26 cellular contexts compared by ENCODE assay signal in the genomic region with DNA sequence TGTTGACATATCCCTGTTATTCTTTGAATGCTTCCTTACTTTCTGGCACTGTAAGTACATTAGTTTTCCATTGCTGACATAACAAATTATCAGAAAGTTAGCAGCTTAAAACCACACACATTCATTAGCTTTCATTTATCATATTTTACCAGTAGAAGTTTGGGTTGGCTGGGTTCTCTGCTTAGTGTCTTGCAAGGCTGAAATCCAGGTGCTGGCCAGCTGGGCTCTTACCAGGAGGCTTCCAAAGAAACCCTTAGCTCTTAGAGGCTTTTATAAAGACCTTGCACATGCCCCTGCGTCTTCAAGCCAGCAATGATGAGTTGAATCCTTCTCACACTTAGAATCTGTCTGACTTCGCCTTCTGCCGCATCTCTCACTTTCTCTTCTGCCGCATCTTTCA.
DNase-seq lines count a peak whose midpoint lies in the region; ATAC-seq and TF ChIP-seq lines count a peak whose summit lies in the region.
"Had no signal": no experiment of that assay in that cellular context is flagged by ENCODE, and none has a peak within 500 bp of the region (broad histone marks: within the 10 kb centered on the region; RNA-seq: fewer than 3 reads in every experiment).

No MANE protein-coding gene starts in this region.

- H3K18ac ChIP-seq in IMR-90 (ENCODE audit: low read depth, low read length): no peak overlapping the region

- intact Hi-C loops in IMR-90 (cut with micrococcal nuclease): no loop called here
- intact Hi-C loops in testis (cut with DNase I; ENCODE audit: low total_unique reads): no loop called here

- no peak overlapping the region for H2AK9ac ChIP-seq in IMR-90 (replicated peaks; ENCODE audit: low read depth, low read length, poor library complexity)

- no peak overlapping the region for H2AK5ac ChIP-seq in IMR-90 (ENCODE audit: low read depth, low read length)

- H2BK120ac ChIP-seq in IMR-90 (ENCODE audit: low read depth, low read length): no peak overlapping the region

- dilution Hi-C loops in IMR-90 (cut with HindIII; ENCODE audit: low sequenced_read_pairs, unreplicated experiment): no loop called here

- TF ChIP-seq CTCF in IMR-90 (conservative IDR thresholded peaks at IDR 0.05; ENCODE audit: low read depth, low read length) (no peak), astrocyte of the spinal cord (IDR thresholded peaks at IDR 0.05; ENCODE audit: low read depth, low read length) (no peak), fibroblast of villous mesenchyme (IDR thresholded peaks at IDR 0.05; ENCODE audit: insufficient read depth, low read depth, low read length) (no peak), testis (IDR thresholded peaks at IDR 0.05) (no peak)

- no peak for TF ChIP-seq RAD21 in IMR-90 (IDR thresholded peaks at IDR 0.05; ENCODE audit: low read length)

- H4K8ac ChIP-seq in IMR-90 (ENCODE audit: low read depth in 2 of 2, low read length in 2 of 2): no peak overlapping the region

- BruUV-seq in IMR-90 (replicated peaks; lab: Mats Ljungman, UMichigan): no TSS peak

- POLR2A ChIA-PET in IMR-90 (lab: Charles Lee; ENCODE audit: unreplicated experiment): no interaction called here

- peaks cover 5 to 8% of the 10 kb centered on the region in 2 donors for H3K4me1 Mint-ChIP-seq in effector memory CD8-positive, alpha-beta T cell (ENCODE audit: low read depth in 2 of 2)
- peaks cover 8% of the 10 kb centered on the region for H3K4me1 Mint-ChIP-seq in activated T-cell treated with anti-CD3 and anti-CD28 coated beads, Interleukin-2, amount 50 U/mL, for 4 hours (ENCODE audit: low read depth)

- TF ChIP-seq POLR2A in IMR-90 (IDR thresholded peaks at IDR 0.05; ENCODE audit: low read depth, low read length) (no peak), testis (IDR thresholded peaks at IDR 0.05) (no peak)

- peaks cover 10% of the 10 kb centered on the region; the same call in 1 of the 2 replicates for H3K9me1 ChIP-seq in IMR-90 (ENCODE audit: insufficient read depth, low read length)

- peaks cover 7 to 35% of the 10 kb centered on the region in 2 experiments; a peak in 3 of 4 replicates for H3K79me1 ChIP-seq in IMR-90 (ENCODE audit: low read depth in 1 of 2, low read length in 2 of 2)

- DNase-seq in IMR-90 (peak; percentile 56), astrocyte of the spinal cord (ENCODE audit: low read depth, low spot score) (peak; percentile 66), fibroblast of villous mesenchyme (ENCODE audit: low read depth) (peak; percentile 81), testis (peak; percentile 49)
- DNase-seq in effector memory CD8-positive, alpha-beta T cell: no peak
- DNase-seq in activated T-cell treated with anti-CD3 and anti-CD28 coated beads, Interleukin-2, amount 50 U/mL, for 4 hours: no peak
- DNase-seq in activated CD4-positive, CD25-positive, alpha-beta regulatory T cell (lab: John Stamatoyannopoulos, UW): no peak
- DNase-seq: activated naive CD4-positive, alpha-beta T cell; activated T-cell treated with anti-CD3 and anti-CD28 coated beads, Interleukin-2, amount 50 U/mL, for 24 hours; amniotic stem cell; CD4-positive, CD25-positive, alpha-beta regulatory T cell; hippocampal formation; left ventricle myocardium inferior; NCI-H1092; NCI-H187; NCI-H2171 treated with DMSO at 0.1 percent for 48 hours; NCI-H524 treated with DMSO at 0.1 percent for 48 hours; Peyer's patch; right lobe of liver; stimulated activated CD4-positive, alpha-beta T cell treated with anti-CD3 and anti-CD28 coated beads, Interleukin-15, amount 100 ng/mL, for 24 hours; stimulated activated naive CD8-positive, alpha-beta T cell treated with anti-CD3 and anti-CD28 coated beads, Interleukin-15, Interleukin-2, amounts not matched to agents 100 U/mL and 50 U/mL, for 24 hours had no signal

- no peak overlapping the region; the same call in 1 of the 2 replicates for H3K23ac ChIP-seq in IMR-90 (ENCODE audit: low read depth, low read length)

- H3K56ac ChIP-seq in IMR-90 (ENCODE audit: extremely low read depth, insufficient read depth, low read length): no peak overlapping the region

- H3K27me3 ChIP-seq in IMR-90 (ENCODE audit: control insufficient read depth, insufficient read depth, low read length) (no peaks in the 10 kb centered on the region), testis (no peaks in the 10 kb centered on the region)
- H3K27me3 ChIP-seq: gastroesophageal sphincter, Peyer's patch, right lobe of liver, SJSA1 had no signal

- CTCF ChIA-PET in IMR-90 (lab: Yijun Ruan, JAX): no interaction called here

- H3K27ac Mint-ChIP-seq in effector memory CD8-positive, alpha-beta T cell: no peak overlapping the region
- H3K27ac Mint-ChIP-seq: activated T-cell treated with anti-CD3 and anti-CD28 coated beads, Interleukin-2, amount 50 U/mL, for 24 hours; CD4-positive, CD25-positive, alpha-beta regulatory T cell; natural killer cell treated with Interleukin-12 subunit alpha and Interleukin-12 subunit beta and Interleukin-15 and Interleukin-18, amount 100 ng/mL, for 72 hours had no signal

- no peaks in the 10 kb centered on the region for H3K9me3 ChIP-seq in IMR-90 (ENCODE audit: control insufficient read depth, insufficient read depth, low read length)
- no peaks in the 10 kb centered on the region for H3K9me3 ChIP-seq in testis
- H3K9me3 ChIP-seq: right lobe of liver had no signal

- no peak overlapping the region for H3K4me2 ChIP-seq in IMR-90 (ENCODE audit: low read depth, low read length)

- H3K9ac ChIP-seq in IMR-90 (ENCODE audit: low read depth, low read length): no peak overlapping the region

- H2AFZ ChIP-seq in IMR-90 (replicated peaks; ENCODE audit: low read length, poor library complexity): no peak overlapping the region

- H4K20me1 ChIP-seq in IMR-90 (ENCODE audit: insufficient read depth, low read length): peaks cover 7% of the 10 kb centered on the region; the same call in 1 of the 2 replicates

- H2BK20ac ChIP-seq in IMR-90 (ENCODE audit: low read depth, low read length): no peak overlapping the region

- in situ Hi-C loops in IMR-90 (cut with MboI; ENCODE audit: low sequenced_read_pairs): no loop called here
- in situ Hi-C loops in astrocyte of the spinal cord (cut with HindIII; ENCODE audit: low sequenced_read_pairs): no loop called here

- no peaks in the 10 kb centered on the region for H3K4me1 ChIP-seq in IMR-90 (ENCODE audit: control insufficient read depth, insufficient read depth, low read length)
- no peaks in the 10 kb centered on the region for H3K4me1 ChIP-seq in testis
- H3K4me1 ChIP-seq: Peyer's patch, right lobe of liver, SJSA1 had no signal

- H3K4me3 ChIP-seq in IMR-90 (ENCODE audit: insufficient read depth, low read depth, low read length) (no peak overlapping the region), astrocyte of the spinal cord (ENCODE audit: low read depth, low read length) (no peak overlapping the region), fibroblast of villous mesenchyme (ENCODE audit: low read depth, low read length) (no peak overlapping the region), testis (no peak overlapping the region)
- H3K4me3 ChIP-seq: gastroesophageal sphincter, left ventricle myocardium inferior, Peyer's patch, right lobe of liver, SJSA1 had no signal

- WGBS in IMR-90 (ENCODE audit: extremely low coverage in 2 of 2, insufficient read length in 1 of 2), 2 experiments: no CpG with 5 or more reads among the region's 4 CpGs
- 66 to 76% methylated on average over 4 of the region's 4 CpGs for WGBS in testis, 2 donors

- no peak overlapping the region for H3K4ac ChIP-seq in IMR-90 (ENCODE audit: low read depth, low read length)

- no peaks in the 10 kb centered on the region for H3K27me3 Mint-ChIP-seq in effector memory CD8-positive, alpha-beta T cell
- H3K27me3 Mint-ChIP-seq in activated T-cell treated with anti-CD3 and anti-CD28 coated beads, Interleukin-2, amount 50 U/mL, for 4 hours (ENCODE audit: low read depth): no peaks in the 10 kb centered on the region
- H3K27me3 Mint-ChIP-seq: activated T-cell treated with anti-CD3 and anti-CD28 coated beads, Interleukin-2, amount 50 U/mL, for 24 hours; CD4-positive, CD25-positive, alpha-beta regulatory T cell; natural killer cell treated with Interleukin-12 subunit alpha and Interleukin-12 subunit beta and Interleukin-15 and Interleukin-18, amount 100 ng/mL, for 72 hours had no signal

- no peak for ATAC-seq in IMR-90 (ENCODE audit: low read depth)
- ATAC-seq in effector memory CD8-positive, alpha-beta T cell (replicated peaks): no peak
- ATAC-seq in activated T-cell treated with anti-CD3 and anti-CD28 coated beads, Interleukin-2, amount 50 U/mL, for 4 hours: no peak
- ATAC-seq: gastroesophageal sphincter; HepG2; natural killer cell treated with Interleukin-12 subunit alpha and Interleukin-12 subunit beta and Interleukin-15 and Interleukin-18, amount 100 ng/mL, for 72 hours; right lobe of liver; stimulated activated naive CD8-positive, alpha-beta T cell treated with anti-CD3 and anti-CD28 coated beads, Interleukin-15, Interleukin-2, amounts not matched to agents 100 U/mL and 50 U/mL, for 24 hours had no signal

- H2BK15ac ChIP-seq in IMR-90 (ENCODE audit: low read depth, low read length): no peak overlapping the region

- H2BK5ac ChIP-seq in IMR-90 (ENCODE audit: low read depth, low read length, poor library complexity, severe bottlenecking): no peak overlapping the region

- H3K36me3 Mint-ChIP-seq in effector memory CD8-positive, alpha-beta T cell (ENCODE audit: insufficient read depth): peaks cover 6% of the 10 kb centered on the region
- H3K36me3 Mint-ChIP-seq in activated T-cell treated with anti-CD3 and anti-CD28 coated beads, Interleukin-2, amount 50 U/mL, for 4 hours (ENCODE audit: insufficient read depth): peaks cover 48% of the 10 kb centered on the region

- H3K4me3 Mint-ChIP-seq in effector memory CD8-positive, alpha-beta T cell: no peak overlapping the region
- H3K4me3 Mint-ChIP-seq in activated T-cell treated with anti-CD3 and anti-CD28 coated beads, Interleukin-2, amount 50 U/mL, for 4 hours: no peak overlapping the region
- H3K4me3 Mint-ChIP-seq: activated T-cell treated with anti-CD3 and anti-CD28 coated beads, Interleukin-2, amount 50 U/mL, for 24 hours; CD4-positive, CD25-positive, alpha-beta regulatory T cell; natural killer cell treated with Interleukin-12 subunit alpha and Interleukin-12 subunit beta and Interleukin-15 and Interleukin-18, amount 100 ng/mL, for 72 hours had no signal

- H4K91ac ChIP-seq in IMR-90 (ENCODE audit: insufficient read depth, low read depth, low read length): no peak overlapping the region

- peaks cover 5% of the 10 kb centered on the region for H3K36me3 ChIP-seq in IMR-90 (ENCODE audit: control insufficient read depth, insufficient read depth, low read length)
- no peaks in the 10 kb centered on the region for H3K36me3 ChIP-seq in testis (ENCODE audit: low read depth, missing control alignments)
- H3K36me3 ChIP-seq: gastroesophageal sphincter had no signal

- no peaks in the 10 kb centered on the region for H3K9me3 Mint-ChIP-seq in effector memory CD8-positive, alpha-beta T cell
- H3K9me3 Mint-ChIP-seq in activated T-cell treated with anti-CD3 and anti-CD28 coated beads, Interleukin-2, amount 50 U/mL, for 4 hours: peaks cover 15% of the 10 kb centered on the region
- H3K9me3 Mint-ChIP-seq: natural killer cell treated with Interleukin-12 subunit alpha and Interleukin-12 subunit beta and Interleukin-15 and Interleukin-18, amount 100 ng/mL, for 72 hours had no signal

- no peak overlapping the region for H3K14ac ChIP-seq in IMR-90 (replicated peaks; ENCODE audit: low read depth, low read length)

- H3K27ac ChIP-seq in IMR-90 (ENCODE audit: insufficient read depth, low read length) (no peak overlapping the region), testis (no peak overlapping the region)
- H3K27ac ChIP-seq: gastroesophageal sphincter, HL-60, left ventricle myocardium inferior, Peyer's patch, right lobe of liver, SJSA1 had no signal

- H4K5ac ChIP-seq in IMR-90 (ENCODE audit: low read depth, low read length): no peak overlapping the region

Comparison
In these comparisons a context has a peak if more than half of its experiments do, and no peak if none do; other contexts are left out.
1. DNase-seq: peak in IMR-90 (single experiment), astrocyte of the spinal cord (single experiment), fibroblast of villous mesenchyme (single experiment) and testis (single experiment); none in effector memory CD8-positive, alpha-beta T cell (0 of 3), activated T-cell treated with anti-CD3 and anti-CD28 coated beads, Interleukin-2, amount 50 U/mL, for 4 hours (single experiment) and activated CD4-positive, CD25-positive, alpha-beta regulatory T cell (0 of 4).